Comparison of ENCODE assay signal across 26 cellular contexts in genomic region chr2:36625304-36625703, GRCh38.
"Had no signal": no experiment of that assay in that cellular context is flagged by ENCODE, and none has a peak within 500 bp of the region (broad histone marks: within the 10 kb centered on the region; RNA-seq: fewer than 3 reads in every experiment).

No MANE protein-coding gene starts in this region.

- H3K4me1 Mint-ChIP-seq: memory B cell; natural killer cell; stimulated activated memory B cell treated with anti-CD40 and anti-IgM and Interleukin-4, amounts not matched to agents 10 μg/mL and 1 μg/mL and 100 μg/mL, for 72 hours had no signal

- H3K27ac Mint-ChIP-seq: memory B cell; natural killer cell; stimulated activated memory B cell treated with anti-CD40 and anti-IgM and Interleukin-4, amounts not matched to agents 10 μg/mL and 1 μg/mL and 100 μg/mL, for 72 hours; type B pancreatic cell had no signal

- DNase-seq: dermis blood vessel endothelial cell; effector memory CD4-positive, alpha-beta T cell; erythroblast; hypothalamus; kidney; natural killer cell; occipital lobe; ovary; posterior cingulate gyrus; psoas muscle; right cardiac atrium; spleen; stimulated activated CD4-positive, alpha-beta T cell treated with anti-CD3 and anti-CD28 coated beads, Interleukin-4, amount 100 ng/mL, for 4 hours; stimulated activated naive CD8-positive, alpha-beta T cell treated with anti-CD3 and anti-CD28 coated beads, Interleukin-15, Interleukin-2, amounts not matched to agents 100 U/mL and 50 U/mL, for 24 hours; substantia nigra; testis; tibial artery had no signal

- H3K9me3 ChIP-seq: ovary, testis had no signal

- H3K9me3 Mint-ChIP-seq: natural killer cell had no signal

- FAIRE-seq: endometrium, frontal cortex, kidney had no signal

- H3K27ac ChIP-seq: coronary artery, ovary, psoas muscle, skin epidermis, spleen, testis, tibial artery had no signal

- H3K27me3 Mint-ChIP-seq: type B pancreatic cell had no signal

- ATAC-seq: left lobe of liver; natural killer cell; psoas muscle; right cardiac atrium; stimulated activated memory B cell treated with anti-CD40 and anti-IgM and Interleukin-4, amounts not matched to agents 10 μg/mL and 1 μg/mL and 100 μg/mL, for 72 hours; stimulated activated naive CD8-positive, alpha-beta T cell treated with anti-CD3 and anti-CD28 coated beads, Interleukin-15, Interleukin-2, amounts not matched to agents 100 U/mL and 50 U/mL, for 24 hours had no signal

- H3K4me3 ChIP-seq: coronary artery, lung, ovary, psoas muscle, skin epidermis, spleen, testis, tibial artery had no signal

- H3K27me3 ChIP-seq: ovary, testis, tibial artery had no signal

- H3K4me3 Mint-ChIP-seq: memory B cell; natural killer cell; stimulated activated memory B cell treated with anti-CD40 and anti-IgM and Interleukin-4, amounts not matched to agents 10 μg/mL and 1 μg/mL and 100 μg/mL, for 72 hours; type B pancreatic cell had no signal

- H3K36me3 ChIP-seq: ovary, spleen, tibial artery had no signal

- H3K4me1 ChIP-seq: psoas muscle, spleen, testis, tibial artery had no signal

- H3K36me3 Mint-ChIP-seq: memory B cell; natural killer cell; stimulated activated memory B cell treated with anti-CD40 and anti-IgM and Interleukin-4, amounts not matched to agents 10 μg/mL and 1 μg/mL and 100 μg/mL, for 72 hours; type B pancreatic cell had no signal
